Comparison of ENCODE assay signal across 8 cellular contexts in the genomic region with DNA sequence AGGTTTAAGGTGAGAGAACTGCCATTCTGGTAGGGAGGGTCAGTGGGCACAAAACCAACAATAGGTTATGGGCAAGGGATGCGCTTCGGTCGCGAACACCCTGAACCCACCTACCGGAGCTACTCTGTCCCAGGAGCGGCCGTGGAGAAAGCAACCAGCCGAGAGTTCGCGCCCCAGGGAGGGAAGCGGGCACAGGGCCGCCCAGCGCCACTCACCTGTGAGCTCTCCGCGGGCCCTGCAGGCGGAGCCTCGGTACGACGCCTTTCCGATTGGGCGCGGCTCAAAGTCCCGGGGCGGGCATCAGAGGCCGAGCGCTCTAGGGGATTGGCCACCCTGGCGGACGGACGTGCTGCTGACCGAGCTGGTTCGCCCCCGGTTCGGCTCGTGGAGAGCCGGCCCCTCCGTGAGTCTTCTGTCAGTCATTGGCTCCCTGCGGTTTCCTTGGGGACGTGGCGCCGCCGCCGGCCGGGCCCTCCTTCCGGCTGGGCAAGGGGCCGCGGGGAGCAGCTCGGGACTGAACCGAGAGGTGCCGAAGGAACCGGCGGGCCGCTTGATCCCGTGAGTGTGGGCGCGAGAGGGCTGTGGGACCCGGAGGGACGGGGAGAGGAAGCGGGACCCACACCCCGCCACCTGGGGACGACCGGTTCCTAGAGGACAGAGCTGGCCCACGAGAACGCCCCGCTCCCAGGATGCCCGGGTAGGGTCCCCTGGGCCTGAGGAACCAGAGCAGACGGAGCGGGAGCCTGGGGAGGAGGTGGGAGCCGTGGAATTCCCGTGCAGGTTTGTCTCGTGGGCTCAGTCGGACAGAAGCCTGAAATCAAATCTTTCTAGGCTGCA. TPM values are rescaled to one million over a fixed set of nuclear protein-coding genes. Genes with fewer than 3 reads are reported as not detected.
DNase-seq lines count a peak whose midpoint lies in the region; ATAC-seq and TF ChIP-seq lines count a peak whose summit lies in the region.

Gene ENTPD7, plus strand, starts transcription at position 479 of the 837 bp plus-strand sequence. CDS start 448 bp downstream, outside the sequence.

- peak within 1 kb of the TSS; percentile 91 for H3K4me3 ChIP-seq in AG04449 (ENCODE audit: low read depth, low read length)

- H3K4me1 Mint-ChIP-seq in WTC11 (peaks cover 18% of the 10 kb centered on the region), immature natural killer cell (peaks cover 22 to 30% of the 10 kb centered on the region in 2 donors)

- H3K27ac Mint-ChIP-seq in WTC11 (peak within 1 kb of the TSS; percentile 73), immature natural killer cell (peak within 1 kb of the TSS; percentile 57 to 91 (median 78))

- POLR2A ChIA-PET in AG04449 (lab: Yijun Ruan, JAX), result interaction anchor here (0.7 to 1.1 kb wide), 4 partner anchors 37 to 219 kb away, joined by 3 to 9 read pairs (median 4); no protein-coding TSS in a partner anchor
- POLR2A ChIA-PET in WTC11 (lab: Charles Lee), result interaction anchor here (0.8 to 1.9 kb wide), 5 partner anchors 38 to 229 kb away, joined by 3 to 11 read pairs (median 6); partner anchors contain the start of genes COX15, CUTC, GOT1 and SLC25A28

- H3K4me3 Mint-ChIP-seq in WTC11 (peak within 1 kb of the TSS; percentile 92), immature natural killer cell (peak within 1 kb of the TSS; percentile 82 to 97 (median 90))

- H3K27me3 Mint-ChIP-seq in WTC11 (ENCODE audit: low read depth) (peaks cover 31% of the 10 kb centered on the region), immature natural killer cell (ENCODE audit: low read depth in 3 of 3) (peaks cover 2 to 10% (median 4%) of the 10 kb centered on the region in 3 donors)

- peak; percentile 38 for TF ChIP-seq CTCF in AG04449 (IDR thresholded peaks at IDR 0.05; ENCODE audit: insufficient read depth, low read length, missing control alignments)
- no peak for TF ChIP-seq CTCF in WTC11 (IDR thresholded peaks at IDR 0.05)

- DNase-seq in AG04449 (ENCODE audit: low read depth, low spot score) (peak; percentile 74), NCI-H2227 treated with DMSO at 0.1 percent for 48 hours (lab: John Stamatoyannopoulos, UW) (peak; percentile 87), WTC11 (ENCODE audit: low spot score) (peak; percentile 97), immature natural killer cell (peak; percentile 87 to 88 (median 87)), smooth muscle cell of the brain vasculature (ENCODE audit: low read depth, low spot score) (peak; percentile 71)
- peak; percentile 84 for DNase-seq in central memory CD4-positive, alpha-beta T cell

- ATAC-seq in GM18909 (IDR thresholded peaks at IDR 0.05; ENCODE audit: poor library complexity, unreplicated experiment) (peak; percentile 99), HG03159 (IDR thresholded peaks at IDR 0.05; ENCODE audit: unreplicated experiment) (peak; percentile 100), WTC11 (peak; percentile 99)

- H3K9me3 Mint-ChIP-seq in WTC11, result no peaks in the 10 kb centered on the region
- H3K9me3 Mint-ChIP-seq in immature natural killer cell, result no peaks in the 10 kb centered on the region

- H3K36me3 Mint-ChIP-seq in WTC11, result no peaks in the 10 kb centered on the region; the same call in 1 of the 2 replicates
- H3K36me3 Mint-ChIP-seq in immature natural killer cell, result peaks cover 0 to 5% (median 3%) of the 10 kb centered on the region in 3 donors

- CTCF ChIA-PET in AG04449 (lab: Yijun Ruan, JAX) (interaction anchor here (1.1 to 4.5 kb wide), 7 partner anchors 9 to 73 kb away, joined by 3 to 20 read pairs (median 5); partner anchors contain the start of genes COX15 and CUTC), WTC11 (lab: Charles Lee) (interaction anchor here (0.6 to 1.6 kb wide), 15 partner anchors 19 to 229 kb away, joined by 3 to 11 read pairs (median 4); partner anchors contain the start of genes GOT1 and SLC25A28)

TF ChIP-seq in WTC11, 78 proteins besides CTCF, POLR2A, EP300 and RAD21 (continues in another document):
- TF ChIP-seq ZNF232 (CRISPR knock-in tag; IDR thresholded peaks at IDR 0.05) (no peak), ZBTB21 (CRISPR knock-in tag; IDR thresholded peaks at IDR 0.05; ENCODE audit: borderline replicate concordance) (no peak), MLX (CRISPR knock-in tag; IDR thresholded peaks at IDR 0.05) (no peak), SOX15 (CRISPR knock-in tag; IDR thresholded peaks at IDR 0.05) (no peak), KAT7 (CRISPR knock-in tag; IDR thresholded peaks at IDR 0.05; ENCODE audit: borderline replicate concordance) (no peak), RELA (CRISPR knock-in tag; IDR thresholded peaks at IDR 0.05; ENCODE audit: borderline replicate concordance) (no peak), CREB1 (CRISPR knock-in tag; IDR thresholded peaks at IDR 0.05) (0 out of 2 replicates have a peak, but pooled peaks have one; percentile 38), TP53 (CRISPR knock-in tag; IDR thresholded peaks at IDR 0.05) (no peak), E2F5 (CRISPR knock-in tag; IDR thresholded peaks at IDR 0.05) (peak; percentile 32; the same call in 1 of the 2 replicates), ZNF138 (CRISPR knock-in tag; conservative IDR thresholded peaks at IDR 0.05) (no peak), JAZF1 (CRISPR knock-in tag; IDR thresholded peaks at IDR 0.05) (no peak), ZNF263 (CRISPR knock-in tag; IDR thresholded peaks at IDR 0.05; ENCODE audit: low read depth) (no peak)
- TF ChIP-seq, protein P1, sequence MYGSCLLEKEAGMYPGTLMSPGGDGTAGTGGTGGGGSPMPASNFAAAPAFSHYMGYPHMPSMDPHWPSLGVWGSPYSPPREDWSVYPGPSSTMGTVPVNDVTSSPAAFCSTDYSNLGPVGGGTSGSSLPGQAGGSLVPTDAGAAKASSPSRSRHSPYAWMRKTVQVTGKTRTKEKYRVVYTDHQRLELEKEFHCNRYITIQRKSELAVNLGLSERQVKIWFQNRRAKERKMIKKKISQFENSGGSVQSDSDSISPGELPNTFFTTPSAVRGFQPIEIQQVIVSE (CRISPR knock-in tag; IDR thresholded peaks at IDR 0.05; ENCODE audit: borderline replicate concordance), result no peak
- TF ChIP-seq, protein P2, sequence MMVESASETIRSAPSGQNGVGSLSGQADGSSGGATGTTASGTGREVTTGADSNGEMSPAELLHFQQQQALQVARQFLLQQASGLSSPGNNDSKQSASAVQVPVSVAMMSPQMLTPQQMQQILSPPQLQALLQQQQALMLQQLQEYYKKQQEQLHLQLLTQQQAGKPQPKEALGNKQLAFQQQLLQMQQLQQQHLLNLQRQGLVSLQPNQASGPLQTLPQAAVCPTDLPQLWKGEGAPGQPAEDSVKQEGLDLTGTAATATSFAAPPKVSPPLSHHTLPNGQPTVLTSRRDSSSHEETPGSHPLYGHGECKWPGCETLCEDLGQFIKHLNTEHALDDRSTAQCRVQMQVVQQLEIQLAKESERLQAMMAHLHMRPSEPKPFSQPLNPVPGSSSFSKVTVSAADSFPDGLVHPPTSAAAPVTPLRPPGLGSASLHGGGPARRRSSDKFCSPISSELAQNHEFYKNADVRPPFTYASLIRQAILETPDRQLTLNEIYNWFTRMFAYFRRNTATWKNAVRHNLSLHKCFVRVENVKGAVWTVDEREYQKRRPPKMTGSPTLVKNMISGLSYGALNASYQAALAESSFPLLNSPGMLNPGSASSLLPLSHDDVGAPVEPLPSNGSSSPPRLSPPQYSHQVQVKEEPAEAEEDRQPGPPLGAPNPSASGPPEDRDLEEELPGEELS (CRISPR knock-in tag; IDR thresholded peaks at IDR 0.05), result peak; percentile 50; the same call in 1 of the 2 replicates
- TF ChIP-seq, protein P3, sequence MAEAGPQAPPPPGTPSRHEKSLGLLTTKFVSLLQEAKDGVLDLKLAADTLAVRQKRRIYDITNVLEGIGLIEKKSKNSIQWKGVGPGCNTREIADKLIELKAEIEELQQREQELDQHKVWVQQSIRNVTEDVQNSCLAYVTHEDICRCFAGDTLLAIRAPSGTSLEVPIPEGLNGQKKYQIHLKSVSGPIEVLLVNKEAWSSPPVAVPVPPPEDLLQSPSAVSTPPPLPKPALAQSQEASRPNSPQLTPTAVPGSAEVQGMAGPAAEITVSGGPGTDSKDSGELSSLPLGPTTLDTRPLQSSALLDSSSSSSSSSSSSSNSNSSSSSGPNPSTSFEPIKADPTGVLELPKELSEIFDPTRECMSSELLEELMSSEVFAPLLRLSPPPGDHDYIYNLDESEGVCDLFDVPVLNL (CRISPR knock-in tag; IDR thresholded peaks at IDR 0.05; ENCODE audit: borderline replicate concordance, low read depth), result no peak
- TF ChIP-seq, protein P4, sequence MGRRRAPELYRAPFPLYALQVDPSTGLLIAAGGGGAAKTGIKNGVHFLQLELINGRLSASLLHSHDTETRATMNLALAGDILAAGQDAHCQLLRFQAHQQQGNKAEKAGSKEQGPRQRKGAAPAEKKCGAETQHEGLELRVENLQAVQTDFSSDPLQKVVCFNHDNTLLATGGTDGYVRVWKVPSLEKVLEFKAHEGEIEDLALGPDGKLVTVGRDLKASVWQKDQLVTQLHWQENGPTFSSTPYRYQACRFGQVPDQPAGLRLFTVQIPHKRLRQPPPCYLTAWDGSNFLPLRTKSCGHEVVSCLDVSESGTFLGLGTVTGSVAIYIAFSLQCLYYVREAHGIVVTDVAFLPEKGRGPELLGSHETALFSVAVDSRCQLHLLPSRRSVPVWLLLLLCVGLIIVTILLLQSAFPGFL (CRISPR knock-in tag; IDR thresholded peaks at IDR 0.05; ENCODE audit: borderline replicate concordance), result no peak

RNA-seq across cellular contexts. Expression of gene ENTPD7, which starts in this region (rescaled TPM):
- total RNA-seq in WTC11 (2021), result 10.2 to 11.4 TPM (median 11.2 TPM) in 3 replicates
- 1 to 10 TPM in 2 of 3 donors, under 1 TPM in 1; 0.76 to 2.8 (median 1.4) TPM for polyA plus RNA-seq in immature natural killer cell

Comparison
In these comparisons a context has a peak if more than half of its experiments do, and no peak if none do; other contexts are left out.
1. Peak in every context shown above with its lines: DNase-seq, ATAC-seq and H3K4me3 ChIP-seq.